Comparison of ENCODE assay signal across 25 cellular contexts in genomic region chr16:67761924-67762323, GRCh38. TPM values are rescaled to one million over a fixed set of nuclear protein-coding genes. Genes with fewer than 3 reads are reported as not detected.
"Had no signal": no experiment of that assay in that cellular context is flagged by ENCODE, and none has a peak within 500 bp of the region (broad histone marks: within the 10 kb centered on the region; RNA-seq: fewer than 3 reads in every experiment).

No MANE protein-coding gene starts in this region.

- ATAC-seq: effector memory CD8-positive, alpha-beta T cell; gastrocnemius medialis; heart right ventricle; left cardiac atrium; left lung; left ventricle myocardium superior; naive thymus-derived CD4-positive, alpha-beta T cell had no signal

- H3K4me1 ChIP-seq: colonic mucosa, left lung, lower lobe of right lung had no signal

- H3K4me3 ChIP-seq: colonic mucosa, esophagus squamous epithelium, gastrocnemius medialis, heart right ventricle, left lung, lower lobe of right lung had no signal

- DNase-seq: colonic mucosa; cortex of kidney; effector CD8-positive, alpha-beta T cell; effector memory CD8-positive, alpha-beta T cell; endodermal cell; erythroblast; esophagus squamous epithelium; foreskin fibroblast; foreskin melanocyte; gastrocnemius medialis; glutamatergic neuron; head of caudate nucleus; heart right ventricle; hippocampal formation; left cardiac atrium; left ventricle myocardium superior; lower lobe of right lung; mesendoderm; midbrain; naive thymus-derived CD4-positive, alpha-beta T cell had no signal

- H3K27ac ChIP-seq: colonic mucosa, epithelial cell of prostate, heart right ventricle, left lung, lower lobe of right lung had no signal

- H3K9me3 ChIP-seq: colonic mucosa, esophagus squamous epithelium, gastrocnemius medialis, heart right ventricle, left lung, lower lobe of right lung had no signal

- H3K27me3 ChIP-seq: colonic mucosa, esophagus squamous epithelium, gastrocnemius medialis, heart right ventricle, left lung had no signal

- FAIRE-seq: endometrium, islet of Langerhans, keratinocyte had no signal

- H3K36me3 ChIP-seq: colonic mucosa, gastrocnemius medialis had no signal

RNA-seq across cellular contexts. Expression of gene TSNAXIP1, which starts 44.8 kb away (rescaled TPM):
- polyA plus RNA-seq: naive thymus-derived CD4-positive, alpha-beta T cell had no signal
